In the genomic region with DNA sequence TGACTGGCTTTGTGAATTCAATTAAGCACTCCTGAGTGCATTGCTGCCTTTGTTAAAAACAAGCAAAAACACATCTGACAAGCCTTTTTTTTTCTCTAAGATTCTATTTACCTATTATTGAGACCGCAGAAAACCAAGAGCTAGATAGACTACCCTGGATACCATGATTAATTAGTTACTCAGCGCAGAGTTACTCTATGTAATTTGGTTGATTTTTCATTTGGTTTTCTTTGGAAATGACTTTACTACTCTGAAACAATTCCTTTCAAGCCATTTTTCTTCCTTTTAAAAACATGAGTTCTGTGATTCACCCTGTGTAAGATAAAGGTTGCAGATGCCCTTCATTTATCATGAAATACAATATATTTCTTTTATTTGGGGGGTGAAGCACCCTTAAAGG, we compare ENCODE assay signal across 29 cellular contexts.
"Had no signal": no experiment of that assay in that cellular context is flagged by ENCODE, and none has a peak within 500 bp of the region (broad histone marks: within the 10 kb centered on the region; RNA-seq: fewer than 3 reads in every experiment).

No MANE protein-coding gene starts in this region.

- H3K36me3 Mint-ChIP-seq: memory B cell; natural killer cell; stimulated activated effector memory CD8-positive, alpha-beta T cell treated with anti-CD3 and anti-CD28 coated beads, Interleukin-12 subunit alpha, Interleukin-12 subunit beta, amount 100 ng/mL, for 72 hours had no signal

- H3K9me3 ChIP-seq: ovary, psoas muscle, stomach, tibial artery, upper lobe of left lung had no signal

- H3K27ac Mint-ChIP-seq: endodermal cell; memory B cell; natural killer cell; stimulated activated effector memory CD8-positive, alpha-beta T cell treated with anti-CD3 and anti-CD28 coated beads, Interleukin-12 subunit alpha, Interleukin-12 subunit beta, amount 100 ng/mL, for 72 hours had no signal

- ATAC-seq: esophagus mucosa; foreskin keratinocyte; heart right ventricle; left colon; natural killer cell; stimulated activated effector memory CD8-positive, alpha-beta T cell treated with anti-CD3 and anti-CD28 coated beads, Interleukin-12 subunit alpha, Interleukin-12 subunit beta, amount 100 ng/mL, for 72 hours had no signal

- H3K27me3 Mint-ChIP-seq: memory B cell had no signal

- H3K27me3 ChIP-seq: dorsolateral prefrontal cortex, foreskin keratinocyte, heart right ventricle, ovary, stomach, tibial artery, upper lobe of left lung had no signal

- FAIRE-seq: colon, urothelium cell line had no signal

- H3K4me1 Mint-ChIP-seq: memory B cell; natural killer cell; stimulated activated effector memory CD8-positive, alpha-beta T cell treated with anti-CD3 and anti-CD28 coated beads, Interleukin-12 subunit alpha, Interleukin-12 subunit beta, amount 100 ng/mL, for 72 hours had no signal

- H3K27ac ChIP-seq: dorsolateral prefrontal cortex, epithelial cell of prostate, foreskin keratinocyte, ovary, psoas muscle, tibial artery, upper lobe of left lung had no signal

- DNase-seq: dorsolateral prefrontal cortex; effector CD8-positive, alpha-beta T cell; endodermal cell; foreskin keratinocyte; glutamatergic neuron; heart right ventricle; hippocampal formation; islet precursor cell; kidney glomerular epithelial cell; left colon; left ventricle myocardium superior; natural killer cell; occipital lobe; ovary; posterior cingulate gyrus; psoas muscle; stimulated activated CD4-positive, alpha-beta T cell treated with anti-CD3 and anti-CD28 coated beads, Interleukin-2, amount 100 ng/mL, for 24 hours; stimulated activated CD4-positive, alpha-beta T cell treated with anti-CD3 and anti-CD28 coated beads, Interleukin-4, amount 100 ng/mL, for 24 hours; stimulated activated naive CD4-positive, alpha-beta T cell treated with Interleukin-2 at 50 U/mL for 16 hours; stomach; tibial artery; upper lobe of left lung had no signal

- H3K4me3 Mint-ChIP-seq: endodermal cell; memory B cell; natural killer cell; stimulated activated effector memory CD8-positive, alpha-beta T cell treated with anti-CD3 and anti-CD28 coated beads, Interleukin-12 subunit alpha, Interleukin-12 subunit beta, amount 100 ng/mL, for 72 hours had no signal

- H3K36me3 ChIP-seq: heart right ventricle, ovary, stomach, tibial artery, upper lobe of left lung had no signal

- H3K4me1 ChIP-seq: foreskin keratinocyte, psoas muscle, stomach had no signal

- H3K4me3 ChIP-seq: dorsolateral prefrontal cortex, heart right ventricle, lung, ovary, psoas muscle, stomach, tibial artery, upper lobe of left lung had no signal

- H3K9me3 Mint-ChIP-seq: natural killer cell had no signal
